In genomic region chr3:50235716-50236483, GRCh38 we compare ENCODE assay signal across 8 cellular contexts. TPM values are rescaled to one million over a fixed set of nuclear protein-coding genes. Genes with fewer than 3 reads are reported as not detected.
DNase-seq lines count a peak whose midpoint lies in the region; ATAC-seq and TF ChIP-seq lines count a peak whose summit lies in the region.

Gene GNAI2 (plus strand): TSS chr3:50236204. CDS start chr3:50236336, 132 bp downstream.

- peaks cover 3% of the 10 kb centered on the region for H3K27me3 Mint-ChIP-seq in nephron progenitor cell (ENCODE audit: low read depth, poor library complexity)
- no peaks in the 10 kb centered on the region for H3K27me3 Mint-ChIP-seq in stimulated activated naive CD8-positive, alpha-beta T cell treated with anti-CD3 and anti-CD28 coated beads, Interleukin-15, amount 100 ng/mL, for 72 hours

- H3K9me3 Mint-ChIP-seq in nephron progenitor cell, result no peaks in the 10 kb centered on the region
- H3K9me3 Mint-ChIP-seq in stimulated activated naive CD8-positive, alpha-beta T cell treated with anti-CD3 and anti-CD28 coated beads, Interleukin-15, amount 100 ng/mL, for 72 hours, result no peaks in the 10 kb centered on the region

- peaks cover 79% of the 10 kb centered on the region for H3K4me1 Mint-ChIP-seq in nephron progenitor cell
- H3K4me1 Mint-ChIP-seq in stimulated activated naive CD8-positive, alpha-beta T cell treated with anti-CD3 and anti-CD28 coated beads, Interleukin-15, amount 100 ng/mL, for 72 hours, result peaks cover 57% of the 10 kb centered on the region

- peak within 1 kb of the TSS; percentile 53; the same call in 1 of the 2 replicates for H3K27ac ChIP-seq in MM.1S (ENCODE audit: low read length)

- peak within 1 kb of the TSS; percentile 71; the same call in 1 of the 2 replicates for H2AFZ ChIP-seq in MM.1S (ENCODE audit: low read length)

- H3K4me3 ChIP-seq in HAP-1 (peak within 1 kb of the TSS; percentile 74), MM.1S (ENCODE audit: low read length) (peak within 1 kb of the TSS; percentile 94), fibroblast of the aortic adventitia (ENCODE audit: low read depth, low read length) (peak within 1 kb of the TSS; percentile 93)

- H3K4me3 Mint-ChIP-seq in nephron progenitor cell, result peak within 1 kb of the TSS; percentile 94
- H3K4me3 Mint-ChIP-seq in stimulated activated naive CD8-positive, alpha-beta T cell treated with anti-CD3 and anti-CD28 coated beads, Interleukin-15, amount 100 ng/mL, for 72 hours, result peak within 1 kb of the TSS; percentile 88 to 97

- DNase-seq in HAP-1 (ENCODE audit: low spot score in 2 of 2), result peak; percentile 98 to 100
- DNase-seq in MM.1S, result peak; percentile 98
- peak; percentile 97 for DNase-seq in SIG-M5 (lab: John Stamatoyannopoulos, UW)
- DNase-seq in activated gamma-delta T cell (lab: John Stamatoyannopoulos, UW), result peak; percentile 98
- DNase-seq in fibroblast of the aortic adventitia (ENCODE audit: low read depth), result peak; percentile 95
- peak; percentile 98 for DNase-seq in nephron progenitor cell
- peak; percentile 99 for DNase-seq in stimulated activated naive CD8-positive, alpha-beta T cell treated with anti-CD3 and anti-CD28 coated beads, Interleukin-15, amount 100 ng/mL, for 72 hours

- peak within 1 kb of the TSS; percentile 97 for H3K4me2 ChIP-seq in MM.1S (ENCODE audit: low read depth, low read length)

- H3F3A ChIP-seq in MM.1S (ENCODE audit: insufficient read depth, low read length), result peaks cover 10% of the 10 kb centered on the region

- H3K79me2 ChIP-seq in MM.1S (ENCODE audit: low read length), result peaks cover 48% of the 10 kb centered on the region

- no peaks in the 10 kb centered on the region for H3K9me3 ChIP-seq in ES-I3 (ENCODE audit: control insufficient read depth, insufficient read depth, low read length)
- no peaks in the 10 kb centered on the region for H3K9me3 ChIP-seq in HAP-1
- H3K9me3 ChIP-seq in MM.1S (replicated peaks; ENCODE audit: insufficient read depth, low read length), result no peaks in the 10 kb centered on the region

- H4K20me1 ChIP-seq in MM.1S (ENCODE audit: insufficient read depth, low read length), result no peaks in the 10 kb centered on the region

- H3K27me3 ChIP-seq in HAP-1 (ENCODE audit: low read depth) (no peaks in the 10 kb centered on the region), MM.1S (replicated peaks; ENCODE audit: insufficient read depth, low read length) (no peaks in the 10 kb centered on the region)

- ATAC-seq in stimulated activated naive CD8-positive, alpha-beta T cell treated with anti-CD3 and anti-CD28 coated beads, Interleukin-15, amount 100 ng/mL, for 72 hours, result peak; percentile 94

- peak within 1 kb of the TSS; percentile 90 for H3K27ac Mint-ChIP-seq in nephron progenitor cell
- peak within 1 kb of the TSS; percentile 96 to 97 for H3K27ac Mint-ChIP-seq in stimulated activated naive CD8-positive, alpha-beta T cell treated with anti-CD3 and anti-CD28 coated beads, Interleukin-15, amount 100 ng/mL, for 72 hours

- peak within 1 kb of the TSS; percentile 94 for H3K9ac ChIP-seq in ES-I3 (ENCODE audit: low read depth, low read length)
- peak within 1 kb of the TSS; percentile 85 for H3K9ac ChIP-seq in MM.1S (ENCODE audit: low read length)

- no peaks in the 10 kb centered on the region for H3K36me3 ChIP-seq in ES-I3 (ENCODE audit: insufficient read depth, low read length)
- peaks cover 9% of the 10 kb centered on the region for H3K36me3 ChIP-seq in HAP-1 (replicated peaks)
- no peaks in the 10 kb centered on the region for H3K36me3 ChIP-seq in MM.1S (replicated peaks; ENCODE audit: insufficient read depth, low read length)

- no peaks in the 10 kb centered on the region for H3K9me2 ChIP-seq in MM.1S (replicated peaks; ENCODE audit: insufficient read depth, low read length)

- TF ChIP-seq CTCF in MM.1S (IDR thresholded peaks at IDR 0.05; ENCODE audit: low read length), result no peak
- TF ChIP-seq CTCF in fibroblast of the aortic adventitia (IDR thresholded peaks at IDR 0.05; ENCODE audit: insufficient read depth, low read length), result no peak
- TF ChIP-seq CTCF in nephron progenitor cell (IDR thresholded peaks at IDR 0.05), result no peak

- no peaks in the 10 kb centered on the region for H3K36me3 Mint-ChIP-seq in nephron progenitor cell (ENCODE audit: low read depth)

- peaks cover 16% of the 10 kb centered on the region for H3K4me1 ChIP-seq in ES-I3 (ENCODE audit: insufficient read depth, low read length)
- peaks cover 13% of the 10 kb centered on the region for H3K4me1 ChIP-seq in HAP-1
- 0 out of 2 replicates have a peak, but pooled peaks cover 6% of the 10 kb centered on the region for H3K4me1 ChIP-seq in MM.1S (ENCODE audit: low read length)

- in situ Hi-C loops in HAP-1 (cut with MboI; ENCODE audit: low sequenced_read_pairs), result no loop called here

RNA-seq across cellular contexts. Expression of gene GNAI2, which starts in this region (rescaled TPM):
- total RNA-seq in fibroblast of the aortic adventitia (ENCODE audit: low replicate concordance), result 195 and 203 TPM in 2 replicates

Comparison
In these comparisons a context has a peak if more than half of its experiments do, and no peak if none do; other contexts are left out.
1. Peak in every context shown above with its lines: DNase-seq, ATAC-seq, H3K4me3 ChIP-seq and H3K27ac ChIP-seq.